1 cellular context compared by ENCODE assay signal in genomic region chr10:11170993-11171416, GRCh38.
TF ChIP-seq lines count a peak whose summit lies in the region.

No MANE protein-coding gene starts in this region.

TF ChIP-seq in HepG2, 621 proteins besides CTCF, POLR2A, EP300 and RAD21 (continued from another document):
- TF ChIP-seq BRF2 (CRISPR knock-in tag; IDR thresholded peaks at IDR 0.05): no peak
